ENCODE assay signal across 21 cellular contexts in the genomic region with DNA sequence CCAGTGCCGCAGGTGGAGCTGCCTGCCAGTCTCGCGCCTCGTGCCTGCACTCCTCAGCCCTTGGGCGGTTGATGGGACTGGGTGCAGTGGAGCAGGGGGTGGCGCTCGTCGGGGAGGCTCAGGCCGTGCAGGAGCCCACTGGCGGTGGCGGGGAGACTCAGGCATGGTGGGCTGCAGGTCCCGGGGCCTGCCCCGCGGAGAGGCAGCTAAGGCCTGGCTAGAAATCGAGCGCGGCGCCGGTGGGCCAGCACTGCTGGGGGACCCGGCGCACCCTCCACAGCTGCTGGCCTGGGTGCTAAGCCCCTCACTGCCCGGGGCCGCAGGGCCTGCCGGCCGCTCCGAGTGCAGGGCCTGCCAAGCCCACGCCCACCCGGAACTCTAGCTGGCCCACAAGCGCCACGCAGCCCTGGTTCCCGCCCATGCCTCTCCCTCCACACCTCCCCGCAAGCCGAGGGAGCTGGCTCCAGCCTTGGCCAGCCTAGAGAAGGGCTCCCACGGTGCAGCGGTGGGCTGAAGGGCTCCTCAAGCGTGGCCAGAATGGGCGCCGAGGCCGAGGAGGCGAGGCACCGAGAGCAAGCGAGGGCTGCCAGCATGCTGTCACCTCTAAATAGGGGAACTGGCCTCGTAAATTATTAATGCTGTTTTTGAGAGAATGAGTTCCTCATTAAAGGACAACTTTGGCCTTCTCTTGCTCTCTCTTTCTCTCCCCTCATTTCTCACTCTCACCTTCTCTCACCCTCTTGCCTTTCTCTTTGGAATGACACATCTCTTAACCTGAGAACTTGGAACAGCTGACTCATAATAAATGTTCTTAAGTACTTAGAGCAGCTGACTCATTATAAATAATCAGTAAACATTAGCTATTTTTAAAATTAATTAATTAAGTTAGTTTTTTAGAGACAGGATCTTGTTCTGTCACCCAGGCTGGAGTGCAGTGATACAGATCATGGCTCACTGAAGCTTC. TPM values are rescaled to one million over a fixed set of nuclear protein-coding genes. Genes with fewer than 3 reads are reported as not detected.
DNase-seq lines count a peak whose midpoint lies in the region; ATAC-seq, FAIRE-seq and TF ChIP-seq lines count a peak whose summit lies in the region.
"Had no signal": no experiment of that assay in that cellular context is flagged by ENCODE, and none has a peak within 500 bp of the region (broad histone marks: within the 10 kb centered on the region; RNA-seq: fewer than 3 reads in every experiment).

No MANE protein-coding gene starts in this region.

- H3K27ac Mint-ChIP-seq in stimulated activated effector memory CD8-positive, alpha-beta T cell treated with anti-CD3 and anti-CD28 coated beads, Interleukin-12 subunit alpha, Interleukin-12 subunit beta, amount 100 ng/mL, for 72 hours: no peak overlapping the region
- H3K27ac Mint-ChIP-seq: CD8-positive, alpha-beta memory T cell had no signal

- no peak overlapping the region for H2AFZ ChIP-seq in keratinocyte (ENCODE audit: control insufficient read depth, low read length)

- WGBS in spleen, 5 donors: 92 to 97% (median 95%) methylated on average over 29 to 43 of the region's 43 CpGs

- no peaks in the 10 kb centered on the region for H3K9me1 ChIP-seq in keratinocyte (ENCODE audit: control insufficient read depth, extremely low read depth, insufficient read depth, low read length)

- no peak for TF ChIP-seq POLR2A in spleen (IDR thresholded peaks at IDR 0.05)

- DNase-seq in RWPE1 (ENCODE audit: low spot score) (peak; percentile 22), epithelial cell of prostate (ENCODE audit: low read depth, low spot score) (peak; percentile 43), keratinocyte (ENCODE audit: low read depth, low spot score) (peak; percentile 19), spleen (peak; percentile 74), NCI-H128 (lab: John Stamatoyannopoulos, UW; ENCODE audit: unreplicated experiment) (no peak)
- no peak for DNase-seq in stimulated activated effector memory CD8-positive, alpha-beta T cell treated with anti-CD3 and anti-CD28 coated beads, Interleukin-12 subunit alpha, Interleukin-12 subunit beta, amount 100 ng/mL, for 72 hours (ENCODE audit: low spot score in 2 of 2)
- DNase-seq: CD8-positive, alpha-beta memory T cell; NCI-H1436; NCI-H1930; NCI-H226; NCI-H524 treated with DMSO at 0.1 percent for 48 hours; PC-3; RPMI8226; SIG-M5 had no signal

- POLR2A ChIA-PET in RWPE1 (lab: Yijun Ruan, JAX; ENCODE audit: low non-redundant PET): no interaction called here

- no peaks in the 10 kb centered on the region for H3K9me3 Mint-ChIP-seq in stimulated activated effector memory CD8-positive, alpha-beta T cell treated with anti-CD3 and anti-CD28 coated beads, Interleukin-12 subunit alpha, Interleukin-12 subunit beta, amount 100 ng/mL, for 72 hours
- H3K9me3 Mint-ChIP-seq: CD8-positive, alpha-beta memory T cell had no signal

- no peak overlapping the region for H3K4me3 ChIP-seq in keratinocyte (ENCODE audit: control insufficient read depth in 2 of 3, extremely low read depth in 1 of 3, insufficient read depth in 2 of 3, low read depth in 1 of 3, low read length in 3 of 3)
- H3K4me3 ChIP-seq in spleen: no peak overlapping the region
- H3K4me3 ChIP-seq: BLaER1 treated with 17β-estradiol and CSF1 and Interleukin-3, amounts not matched to agents 10 nM and 100 nM had no signal

- H3K9ac ChIP-seq in keratinocyte (ENCODE audit: control insufficient read depth, extremely low read depth, insufficient read depth, low read length): peak overlapping the region; percentile 3
- H3K9ac ChIP-seq: BLaER1 treated with 17β-estradiol and CSF1 and Interleukin-3, amounts not matched to agents 10 nM and 100 nM; KMS-11 had no signal

- peaks cover 3% of the 10 kb centered on the region for H3K36me3 Mint-ChIP-seq in stimulated activated effector memory CD8-positive, alpha-beta T cell treated with anti-CD3 and anti-CD28 coated beads, Interleukin-12 subunit alpha, Interleukin-12 subunit beta, amount 100 ng/mL, for 72 hours

- H3K4me1 ChIP-seq in keratinocyte (ENCODE audit: control insufficient read depth, extremely low read depth, insufficient read depth, low read length) (peaks cover 15% of the 10 kb centered on the region), spleen (peaks cover 4 to 21% (median 13%) of the 10 kb centered on the region in 6 donors)

- no peaks in the 10 kb centered on the region for H4K20me1 ChIP-seq in keratinocyte (ENCODE audit: control insufficient read depth, extremely low read depth, insufficient read depth, low read length)
- H4K20me1 ChIP-seq: BLaER1 treated with 17β-estradiol and CSF1 and Interleukin-3, amounts not matched to agents 10 nM and 100 nM had no signal

- no peak overlapping the region for H3K4me3 Mint-ChIP-seq in stimulated activated effector memory CD8-positive, alpha-beta T cell treated with anti-CD3 and anti-CD28 coated beads, Interleukin-12 subunit alpha, Interleukin-12 subunit beta, amount 100 ng/mL, for 72 hours

- H3K9me3 ChIP-seq in keratinocyte (ENCODE audit: control insufficient read depth, low read depth, low read length) (no peaks in the 10 kb centered on the region), spleen (no peaks in the 10 kb centered on the region)

- CTCF ChIA-PET in RWPE1 (lab: Yijun Ruan, JAX): interaction anchor here (0.7 to 1.2 kb wide), 3 partner anchors 22 to 111 kb away, joined by 3 to 6 read pairs (median 4); no protein-coding TSS in a partner anchor

- H3K4me1 Mint-ChIP-seq in stimulated activated effector memory CD8-positive, alpha-beta T cell treated with anti-CD3 and anti-CD28 coated beads, Interleukin-12 subunit alpha, Interleukin-12 subunit beta, amount 100 ng/mL, for 72 hours: peaks cover 19% of the 10 kb centered on the region

- no peaks in the 10 kb centered on the region for H3K27me3 ChIP-seq in keratinocyte (ENCODE audit: control insufficient read depth, extremely low read depth, insufficient read depth, low read length)
- no peaks in the 10 kb centered on the region for H3K27me3 ChIP-seq in spleen (replicated peaks in 1 of 7)
- H3K27me3 ChIP-seq: BLaER1 treated with 17β-estradiol and CSF1 and Interleukin-3, amounts not matched to agents 10 nM and 100 nM had no signal

- dilution Hi-C loops in keratinocyte (cut with MboI; ENCODE audit: extremely low pct_ligation_motif_present, low sequenced_read_pairs): no loop called here

- no peak overlapping the region for H3K27ac ChIP-seq in RWPE1
- H3K27ac ChIP-seq in epithelial cell of prostate: no peak overlapping the region
- peak overlapping the region; percentile 18 for H3K27ac ChIP-seq in keratinocyte (ENCODE audit: control insufficient read depth, insufficient read depth, low read length)
- H3K27ac ChIP-seq in spleen: no peak overlapping the region
- H3K27ac ChIP-seq: BLaER1 treated with 17β-estradiol and CSF1 and Interleukin-3, amounts not matched to agents 10 nM and 100 nM; KMS-11 had no signal

- H3K36me3 ChIP-seq in keratinocyte (ENCODE audit: control insufficient read depth in 2 of 2, extremely low read depth in 1 of 2, insufficient read depth in 2 of 2, low read length in 2 of 2) (no peaks in the 10 kb centered on the region), spleen (peaks cover 0 to 5% (median 0%) of the 10 kb centered on the region in 6 donors)

- FAIRE-seq in keratinocyte (lab: Jason Lieb, UNC): no peak
- FAIRE-seq: D721Med, GM12892, GM18507, H1 had no signal

- H3K79me2 ChIP-seq in keratinocyte (ENCODE audit: control insufficient read depth, insufficient read depth, low read length): no peaks in the 10 kb centered on the region

- intact Hi-C loops in spleen (cut with DNase I; ENCODE audit: low total_unique reads): no loop called here

- TF ChIP-seq CTCF in RWPE1 (conservative IDR thresholded peaks at IDR 0.05; ENCODE audit: low read depth): no peak
- no peak for TF ChIP-seq CTCF in keratinocyte (optimal IDR thresholded peaks at IDR 0.05 in 1 of 3, IDR thresholded peaks at IDR 0.05 in 1 of 3, conservative IDR thresholded peaks at IDR 0.05 in 1 of 3; ENCODE audit: extremely low read depth in 1 of 3, insufficient read depth in 2 of 3, low read length in 3 of 3)
- TF ChIP-seq CTCF in spleen (IDR thresholded peaks at IDR 0.05 in 8 of 11, conservative IDR thresholded peaks at IDR 0.05 in 3 of 11): no peak

- ATAC-seq in GM18520 (IDR thresholded peaks at IDR 0.05; ENCODE audit: unreplicated experiment): no peak
- no peak for ATAC-seq in stimulated activated effector memory CD8-positive, alpha-beta T cell treated with anti-CD3 and anti-CD28 coated beads, Interleukin-12 subunit alpha, Interleukin-12 subunit beta, amount 100 ng/mL, for 72 hours
- ATAC-seq: PC-3 had no signal

- H3K4me2 ChIP-seq in keratinocyte (ENCODE audit: control insufficient read depth, extremely low read depth, insufficient read depth, low read depth, low read length): peak overlapping the region; percentile 29
- H3K4me2 ChIP-seq: BLaER1 treated with 17β-estradiol and CSF1 and Interleukin-3, amounts not matched to agents 10 nM and 100 nM; KMS-11 had no signal

RNA-seq across cellular contexts. Expression of a gene that starts 4.9 kb away (rescaled TPM):
- polyA plus RNA-seq in keratinocyte: 5.0 to 10.1 TPM (median 6.0 TPM) in 3 replicates
- polyA plus RNA-seq in keratinocyte (2011; ENCODE audit: low read depth): 2.7 TPM
- polyA plus RNA-seq in keratinocyte (2011; cell fraction: cytosol; rRNA removed): 3.5 and 7.7 TPM in 2 replicates
- 4.4 and 6.5 TPM in 2 replicates for polyA plus RNA-seq in keratinocyte (2011; cell fraction: nucleus; rRNA removed)
- polyA plus RNA-seq in keratinocyte (2012; ENCODE audit: low replicate concordance): 4.4 and 5.3 TPM in 2 replicates
- polyA minus RNA-seq in keratinocyte: 1.3 to 6.1 TPM (median 4.4 TPM) in 3 replicates
- 3.3 TPM for polyA minus RNA-seq in keratinocyte (2011; cell fraction: cytosol; rRNA and poly(A)+ RNA removed)
- polyA minus RNA-seq in keratinocyte (2011; cell fraction: nucleus; rRNA and poly(A)+ RNA removed): 1.4 and 4.0 TPM in 2 replicates
- 10 to 100 TPM; 11.8 to 23.9 (median 15.5) TPM for total RNA-seq in spleen
- 1 to 10 TPM; 5.1 to 6.3 (median 5.9) TPM for polyA plus RNA-seq in spleen

RNA-seq across cellular contexts. Expression of a gene that starts 5.1 kb away (rescaled TPM):
- polyA plus RNA-seq in keratinocyte: 4.6 to 6.5 TPM (median 6.0 TPM) in 3 replicates
- 23.0 TPM for polyA plus RNA-seq in keratinocyte (2011; ENCODE audit: low read depth)
- 3.2 and 6.9 TPM in 2 replicates for polyA plus RNA-seq in keratinocyte (2011; cell fraction: cytosol; rRNA removed)
- 7.4 and 7.5 TPM in 2 replicates for polyA plus RNA-seq in keratinocyte (2011; cell fraction: nucleus; rRNA removed)
- polyA plus RNA-seq in keratinocyte (2012; ENCODE audit: low replicate concordance): 6.4 and 8.9 TPM in 2 replicates
- 1.4 to 6.7 TPM (median 5.3 TPM) in 3 replicates for polyA minus RNA-seq in keratinocyte
- polyA minus RNA-seq in keratinocyte (2011; cell fraction: cytosol; rRNA and poly(A)+ RNA removed): 3.1 TPM
- polyA minus RNA-seq in keratinocyte (2011; cell fraction: nucleus; rRNA and poly(A)+ RNA removed): 4.4 and 5.7 TPM in 2 replicates
- 10 to 100 TPM; 13.9 to 26.7 (median 19.8) TPM for total RNA-seq in spleen
- 10 to 100 TPM in 2 of 3 donors, 1 to 10 TPM in 1; 8.9 to 11.7 (median 10.1) TPM for polyA plus RNA-seq in spleen

RNA-seq across cellular contexts. Expression of a gene that starts 33.5 kb away (rescaled TPM):
- polyA plus RNA-seq in keratinocyte (4.1 to 5.6 TPM (median 4.2 TPM) in 3 replicates), spleen (1 to 10 TPM; 3.0 to 3.5 (median 3.3) TPM)
- 8.6 TPM for polyA plus RNA-seq in keratinocyte (2011; ENCODE audit: low read depth)
- 3.3 and 4.9 TPM in 2 replicates for polyA plus RNA-seq in keratinocyte (2011; cell fraction: cytosol; rRNA removed)
- polyA plus RNA-seq in keratinocyte (2011; cell fraction: nucleus; rRNA removed): 5.4 and 6.7 TPM in 2 replicates
- polyA plus RNA-seq in keratinocyte (2012; ENCODE audit: low replicate concordance): 3.4 and 3.6 TPM in 2 replicates
- polyA minus RNA-seq in keratinocyte: 0.56 to 3.0 TPM (median 1.4 TPM) in 3 replicates
- 4.6 TPM for polyA minus RNA-seq in keratinocyte (2011; cell fraction: cytosol; rRNA and poly(A)+ RNA removed)
- 2.4 and 2.6 TPM in 2 replicates for polyA minus RNA-seq in keratinocyte (2011; cell fraction: nucleus; rRNA and poly(A)+ RNA removed)
- 1 to 10 TPM; 1.2 to 4.9 (median 2.4) TPM for total RNA-seq in spleen

RNA-seq across cellular contexts. Expression of a gene that starts 59.7 kb away (rescaled TPM):
- polyA plus RNA-seq in keratinocyte (4.5 to 8.4 TPM (median 5.2 TPM) in 3 replicates), spleen (1 to 10 TPM; 4.7 to 6.4 (median 6.3) TPM)
- polyA plus RNA-seq in keratinocyte (2011; ENCODE audit: low read depth): 5.4 TPM
- polyA plus RNA-seq in keratinocyte (2011; cell fraction: cytosol; rRNA removed): 2.9 and 5.4 TPM in 2 replicates
- 9.8 and 13.7 TPM in 2 replicates for polyA plus RNA-seq in keratinocyte (2011; cell fraction: nucleus; rRNA removed)
- 6.5 and 6.8 TPM in 2 replicates for polyA plus RNA-seq in keratinocyte (2012; ENCODE audit: low replicate concordance)
- 3.8 to 16.1 TPM (median 5.8 TPM) in 3 replicates for polyA minus RNA-seq in keratinocyte
- 2.5 TPM for polyA minus RNA-seq in keratinocyte (2011; cell fraction: cytosol; rRNA and poly(A)+ RNA removed)
- polyA minus RNA-seq in keratinocyte (2011; cell fraction: nucleus; rRNA and poly(A)+ RNA removed): 9.1 and 11.6 TPM in 2 replicates
- total RNA-seq in spleen: 10 to 100 TPM in 1 of 7 donors, 1 to 10 TPM in 6; 6.6 to 10.2 (median 8.8) TPM

Comparison
In these comparisons a context has a peak if more than half of its experiments do, and no peak if none do; other contexts are left out.
1. DNase-seq: peak in RWPE1 (single experiment), epithelial cell of prostate (single experiment), keratinocyte (single experiment) and spleen (single experiment); none in NCI-H128 (single experiment) and stimulated activated effector memory CD8-positive, alpha-beta T cell treated with anti-CD3 and anti-CD28 coated beads, Interleukin-12 subunit alpha, Interleukin-12 subunit beta, amount 100 ng/mL, for 72 hours (0 of 2).